8 cellular contexts compared by ENCODE assay signal in genomic region chr14:91252901-91253794, GRCh38. TPM values are rescaled to one million over a fixed set of nuclear protein-coding genes. Genes with fewer than 3 reads are reported as not detected.
DNase-seq lines count a peak whose midpoint lies in the region; ATAC-seq and TF ChIP-seq lines count a peak whose summit lies in the region.

No MANE protein-coding gene starts in this region.

- H3K36me3 ChIP-seq in SK-N-SH (replicated peaks in 1 of 2; ENCODE audit: control insufficient read depth in 1 of 2, insufficient read depth in 2 of 2, low read length in 1 of 2): no peaks in the 10 kb centered on the region
- H3K36me3 ChIP-seq in stomach: no peaks in the 10 kb centered on the region

- H3F3A ChIP-seq in SK-N-SH (replicated peaks; ENCODE audit: insufficient read depth): no peaks in the 10 kb centered on the region

- H3K9me3 ChIP-seq in SK-N-SH (no peaks in the 10 kb centered on the region), stomach (no peaks in the 10 kb centered on the region)

- H3K79me2 ChIP-seq in SK-N-SH (ENCODE audit: insufficient read depth): no peaks in the 10 kb centered on the region

- in situ Hi-C loops in GM18951 (cut with MboI; ENCODE audit: low sequenced_read_pairs, unreplicated experiment): no loop called here

- peak; percentile 90 for ATAC-seq in left lobe of liver
- no peak for ATAC-seq in GM18520 (IDR thresholded peaks at IDR 0.05; ENCODE audit: unreplicated experiment)
- no peak for ATAC-seq in HG03521 (IDR thresholded peaks at IDR 0.05; ENCODE audit: unreplicated experiment)

- H2AFZ ChIP-seq in SK-N-SH (ENCODE audit: low read depth): peak overlapping the region; percentile 81

- no peaks in the 10 kb centered on the region for H4K20me1 ChIP-seq in SK-N-SH (ENCODE audit: insufficient read depth)

- H3K4me3 ChIP-seq in AG04449 (ENCODE audit: low read depth, low read length) (peak overlapping the region; percentile 56), SK-N-SH (ENCODE audit: low read depth in 2 of 2, low read length in 1 of 2) (peak overlapping the region; percentile 55 to 61), stomach (peak overlapping the region; percentile 56 to 63 (median 60))

- intact Hi-C loops in stomach (cut with DNase I; ENCODE audit: low total_unique reads): no loop called here

- peaks cover 0 to 87% of the 10 kb centered on the region in 2 experiments; a peak in 2 of 4 replicates for H3K4me1 ChIP-seq in SK-N-SH (ENCODE audit: control insufficient read depth in 1 of 2, insufficient read depth in 2 of 2, low read depth in 1 of 2, low read length in 1 of 2)
- H3K4me1 ChIP-seq in stomach: peaks cover 14 to 63% (median 44%) of the 10 kb centered on the region in 4 donors

- H3K4me2 ChIP-seq in SK-N-SH: peak overlapping the region; percentile 82

- POLR2A ChIA-PET in AG04449 (lab: Yijun Ruan, JAX): no interaction called here
- POLR2A ChIA-PET in SK-N-SH (lab: Yijun Ruan, JAX): interaction anchor here (1.1 to 1.4 kb wide), 2 partner anchors 31 to 32 kb away, joined by 5 read pairs; no protein-coding TSS in a partner anchor

- TF ChIP-seq RAD21 in SK-N-SH (IDR thresholded peaks at IDR 0.05; ENCODE audit: low read length): no peak

- CTCF ChIA-PET in AG04449 (lab: Yijun Ruan, JAX) (interaction anchor here (0.7 kb wide), 1 partner anchor 10 kb away, joined by 3 read pairs; no protein-coding TSS in a partner anchor), SK-N-SH (lab: Yijun Ruan, JAX) (interaction anchor here (0.7 to 6.4 kb wide), 6 partner anchors 10 to 350 kb away, joined by 3 to 61 read pairs (median 6); no protein-coding TSS in a partner anchor)

- peak; percentile 30 for TF ChIP-seq CTCF in AG04449 (IDR thresholded peaks at IDR 0.05; ENCODE audit: insufficient read depth, low read length, missing control alignments)
- 0 out of 2 replicates have a peak, but pooled peaks have one; percentile 25 for TF ChIP-seq CTCF in SK-N-SH (IDR thresholded peaks at IDR 0.05)
- no peak for TF ChIP-seq CTCF in stomach (IDR thresholded peaks at IDR 0.05)

- H3K27me3 ChIP-seq in SK-N-SH (ENCODE audit: insufficient read depth): no peaks in the 10 kb centered on the region
- peaks cover 0 to 5% (median 0%) of the 10 kb centered on the region in 3 donors for H3K27me3 ChIP-seq in stomach

- 16% methylated on average over 12 of the region's 95 CpGs for WGBS in SK-N-SH (ENCODE audit: low lambda C conversion rate)
- WGBS in stomach, 5 donors: 2 to 13% (median 3%) methylated on average over 27 to 95 of the region's 95 CpGs

- no peaks in the 10 kb centered on the region for H3K9me2 ChIP-seq in SK-N-SH

- H3K9ac ChIP-seq in SK-N-SH: no peak overlapping the region

- TF ChIP-seq EP300 in SK-N-SH (IDR thresholded peaks at IDR 0.05; ENCODE audit: borderline replicate concordance in 1 of 2, low read depth in 1 of 2, low read length in 1 of 2) (no peak), stomach (IDR thresholded peaks at IDR 0.05) (no peak)

- no peak for DNase-seq in AG04449 (ENCODE audit: low read depth, low spot score)
- DNase-seq in SK-N-SH: peak; percentile 79
- peak; percentile 52 for DNase-seq in central memory CD4-positive, alpha-beta T cell
- no peak for DNase-seq in left lobe of liver (ENCODE audit: low spot score)
- peak; percentile 54 for DNase-seq in stomach

- peak overlapping the region in 1 of 2 experiments; percentile 97; a peak in 2 of 4 replicates for H3K27ac ChIP-seq in SK-N-SH (ENCODE audit: low read depth in 2 of 2, low read length in 1 of 2)
- peak overlapping the region; percentile 61 to 81 (median 79) for H3K27ac ChIP-seq in stomach

- peak; percentile 41 for TF ChIP-seq POLR2A in GM18951 (IDR thresholded peaks at IDR 0.05; ENCODE audit: extremely low read depth, insufficient read depth, insufficient read length)
- TF ChIP-seq POLR2A in stomach (IDR thresholded peaks at IDR 0.05): no peak

TF ChIP-seq in SK-N-SH, 30 proteins besides CTCF, POLR2A, EP300 and RAD21:
- TF ChIP-seq USF2 (IDR thresholded peaks at IDR 0.05; ENCODE audit: borderline replicate concordance, low read depth, low read length) (no peak), JUND (IDR thresholded peaks at IDR 0.05) (no peak), ZBTB33 (IDR thresholded peaks at IDR 0.05; ENCODE audit: borderline replicate concordance, low read depth) (no peak), NRF1 (IDR thresholded peaks at IDR 0.05; ENCODE audit: low read depth, low read length) (peak; percentile 43; the same call in 1 of the 2 replicates), IRF3 (IDR thresholded peaks at IDR 0.05; ENCODE audit: low read depth, low read length) (no peak)
TF ChIP-seq in SK-N-SH: peak in this region for 1.

RNA-seq across cellular contexts. Expression of gene GPR68, which starts 8.6 kb away (rescaled TPM):
- polyA plus RNA-seq in SK-N-SH (2012; rRNA removed): 0.18 and 0.62 TPM in 2 replicates
- polyA plus RNA-seq in SK-N-SH (2012; cell fraction: cytosol; rRNA removed): 0.26 and 0.49 TPM in 2 replicates
- polyA plus RNA-seq in SK-N-SH (2012; cell fraction: nucleus; rRNA removed): 0.63 and 1.2 TPM in 2 replicates
- 0.10 TPM for total RNA-seq in left lobe of liver
- 10 to 100 TPM in 2 of 5 donors, 1 to 10 TPM in 1, not detected in 2; 4.0 to 19.3 (median 11.0) TPM for total RNA-seq in stomach
- polyA plus RNA-seq in stomach: 10 to 100 TPM in 1 of 3 donors, 1 to 10 TPM in 2; 1.9 to 10.9 (median 7.2) TPM

Comparison
In these comparisons a context has a peak if more than half of its experiments do, and no peak if none do; other contexts are left out.
1. DNase-seq: peak in SK-N-SH (single experiment), central memory CD4-positive, alpha-beta T cell (single experiment) and stomach (single experiment); none in AG04449 (single experiment) and left lobe of liver (single experiment).
2. CTCF ChIP-seq: peak in AG04449 (single experiment) and SK-N-SH (single experiment); none in stomach (0 of 7).
3. Peak in every context shown above with its lines, with median percentiles within 50 percentile points of each other: H3K4me3 ChIP-seq.